In genomic region chrX:45070116-45071007, GRCh38 we compare ENCODE assay signal across 9 cellular contexts.
DNase-seq lines count a peak whose midpoint lies in the region; ATAC-seq and TF ChIP-seq lines count a peak whose summit lies in the region.
"Had no signal": no experiment of that assay in that cellular context is flagged by ENCODE, and none has a peak within 500 bp of the region (broad histone marks: within the 10 kb centered on the region; RNA-seq: fewer than 3 reads in every experiment).

No MANE protein-coding gene starts in this region.

- H3K9me3 Mint-ChIP-seq in MCF 10A (ENCODE audit: unreplicated experiment) = no peaks in the 10 kb centered on the region

- no peaks in the 10 kb centered on the region for H3K4me1 ChIP-seq in HAP-1
- H3K4me1 ChIP-seq in upper lobe of left lung = peaks cover 0 to 18% (median 4%) of the 10 kb centered on the region in 4 donors

- no peak for TF ChIP-seq EP300 in upper lobe of left lung (IDR thresholded peaks at IDR 0.05)

- DNase-seq in NCI-H1092 treated with DMSO at 0.1 percent for 48 hours (lab: John Stamatoyannopoulos, UW) (peak; percentile 16), NCI-H1092 (lab: John Stamatoyannopoulos, UW) (no peak), HAP-1 (ENCODE audit: low spot score in 2 of 2) (peak; percentile 31 to 54), NOMO-1 treated with dmso at 0.1 percent for 144 hours (lab: John Stamatoyannopoulos, UW; ENCODE audit: unreplicated experiment) (peak; percentile 3), MCF 10A (ENCODE audit: unreplicated experiment) (peak; percentile 68), upper lobe of left lung (no peak)

- intact Hi-C loops in MCF 10A (cut with micrococcal nuclease) = loop anchor here (1.0 to 5.0 kb wide), 5 partner anchors 117 to 1112 kb away; partner anchors contain the start of gene KDM6A

- peak; percentile 64 for TF ChIP-seq CTCF in MCF 10A (IDR thresholded peaks at IDR 0.05; ENCODE audit: unreplicated experiment)
- peak; percentile 32 to 59 (median 40) for TF ChIP-seq CTCF in upper lobe of left lung (IDR thresholded peaks at IDR 0.05)

- 22 to 33% methylated on average over 1 to 2 of the region's 2 CpGs for WGBS in upper lobe of left lung, 2 donors

- H3K36me3 ChIP-seq in HAP-1 (replicated peaks) = peaks cover 8% of the 10 kb centered on the region
- peaks cover 0 to 19% (median 3%) of the 10 kb centered on the region in 4 donors for H3K36me3 ChIP-seq in upper lobe of left lung

- no peak overlapping the region for H3K4me3 Mint-ChIP-seq in MCF 10A (ENCODE audit: unreplicated experiment)

- H3K27ac Mint-ChIP-seq in MCF 10A (ENCODE audit: low read depth, unreplicated experiment) = no peak overlapping the region

- H3K27ac ChIP-seq in layer of hippocampus (ENCODE audit: low read depth, low read length) (peak overlapping the region; percentile 22), upper lobe of left lung (no peak overlapping the region)
- H3K27ac ChIP-seq: BLaER1 had no signal

- no peaks in the 10 kb centered on the region for H3K9me3 ChIP-seq in HAP-1
- H3K9me3 ChIP-seq in upper lobe of left lung = no peaks in the 10 kb centered on the region

- POLR2A ChIA-PET in MCF 10A (lab: Yijun Ruan, JAX) = interaction anchor here (0.6 to 8.4 kb wide), 2 partner anchors 196 to 672 kb away, joined by 3 to 56 read pairs; partner anchors contain the start of gene KDM6A

- TF ChIP-seq POLR2A in upper lobe of left lung (IDR thresholded peaks at IDR 0.05) = no peak

- peaks cover 14% of the 10 kb centered on the region for H3K4me1 Mint-ChIP-seq in MCF 10A (ENCODE audit: insufficient read depth, unreplicated experiment)

- H3K27me3 ChIP-seq in HAP-1 (ENCODE audit: low read depth) (no peaks in the 10 kb centered on the region), layer of hippocampus (ENCODE audit: control insufficient read depth, insufficient read depth, low read length) (no peaks in the 10 kb centered on the region), upper lobe of left lung (no peaks in the 10 kb centered on the region)
- H3K27me3 ChIP-seq: BLaER1 had no signal

- H3K4me3 ChIP-seq in HAP-1 = no peak overlapping the region
- H3K4me3 ChIP-seq in upper lobe of left lung = no peak overlapping the region
- H3K4me3 ChIP-seq: BLaER1 had no signal

- in situ Hi-C loops in HAP-1 (cut with MboI; ENCODE audit: low sequenced_read_pairs) = no loop called here

- peaks cover 25% of the 10 kb centered on the region for H3K36me3 Mint-ChIP-seq in MCF 10A (ENCODE audit: insufficient read depth, unreplicated experiment)

- ATAC-seq in upper lobe of left lung (ENCODE audit: low FRiP score in 2 of 2) = no peak
- no peak for ATAC-seq in GM19397 (IDR thresholded peaks at IDR 0.05; ENCODE audit: unreplicated experiment)

- no TSS peak for BruUV-seq in MCF 10A (replicated peaks; lab: Mats Ljungman, UMichigan)

- no peaks in the 10 kb centered on the region for H3K27me3 Mint-ChIP-seq in MCF 10A (ENCODE audit: insufficient read depth, unreplicated experiment)

- CTCF ChIA-PET in MCF 10A (lab: Yijun Ruan, JAX) = interaction anchor here (0.6 to 1.6 kb wide), 25 partner anchors 10 to 1250 kb away, joined by 3 to 11 read pairs (median 3); no protein-coding TSS in a partner anchor

Comparison
In these comparisons a context has a peak if more than half of its experiments do, and no peak if none do; other contexts are left out.
1. DNase-seq: peak in NCI-H1092 treated with DMSO at 0.1 percent for 48 hours (single experiment), HAP-1 (2 of 2), NOMO-1 treated with dmso at 0.1 percent for 144 hours (single experiment) and MCF 10A (single experiment); none in NCI-H1092 (single experiment) and upper lobe of left lung (0 of 2).